Comparison of ENCODE assay signal across 19 cellular contexts in genomic region chr6:76555090-76555489, GRCh38.
"Had no signal": no experiment of that assay in that cellular context is flagged by ENCODE, and none has a peak within 500 bp of the region (broad histone marks: within the 10 kb centered on the region; RNA-seq: fewer than 3 reads in every experiment).

No MANE protein-coding gene starts in this region.

- H3K4me1 ChIP-seq: breast epithelium, gastroesophageal sphincter, right lobe of liver, tibial nerve had no signal

- H3K4me3 Mint-ChIP-seq: activated T-cell treated with anti-CD3 and anti-CD28 coated beads, Interleukin-2, amount 50 U/mL, for 72 hours; nephron had no signal

- H3K27ac ChIP-seq: breast epithelium, gastroesophageal sphincter, right lobe of liver, tibial nerve had no signal

- H3K27ac Mint-ChIP-seq: activated naive CD4-positive, alpha-beta T cell treated with anti-CD3 and anti-CD28 coated beads, Interleukin-2, amount 50 U/mL, for 72 hours; activated T-cell treated with anti-CD3 and anti-CD28 coated beads, Interleukin-2, amount 50 U/mL, for 72 hours; nephron had no signal

- ATAC-seq: activated naive CD4-positive, alpha-beta T cell treated with anti-CD3 and anti-CD28 coated beads, Interleukin-2, amount 50 U/mL, for 72 hours; activated T-cell treated with anti-CD3 and anti-CD28 coated beads, Interleukin-2, amount 50 U/mL, for 72 hours; gastroesophageal sphincter; left cardiac atrium; left ventricle myocardium superior; mucosa of descending colon; right lobe of liver had no signal

- H3K9me3 ChIP-seq: breast epithelium, gastroesophageal sphincter, mucosa of descending colon, right lobe of liver had no signal

- H3K4me3 ChIP-seq: breast epithelium, gastroesophageal sphincter, mucosa of descending colon, right lobe of liver, tibial nerve had no signal

- DNase-seq: activated CD4-positive, alpha-beta T cell treated with anti-CD3 and anti-CD28 coated beads for 4 hours; activated CD4-positive, alpha-beta T cell treated with anti-CD3 and anti-CD28 coated beads, Interleukin-2, amount 50 U/mL, for 4 hours; activated naive CD4-positive, alpha-beta T cell; activated T-cell treated with anti-CD3 and anti-CD28 coated beads for 4 hours; activated T-cell treated with anti-CD3 and anti-CD28 coated beads, Interleukin-2, amount 50 U/mL, for 72 hours; central memory CD4-positive, alpha-beta T cell; head of caudate nucleus; hippocampal formation; left cardiac atrium; left ventricle myocardium superior; mucosa of descending colon; right lobe of liver; stimulated activated CD4-positive, alpha-beta T cell treated with anti-CD3 and anti-CD28 coated beads, Interleukin-2, amount 100 ng/mL, for 48 hours; stimulated activated naive CD4-positive, alpha-beta T cell treated with Interleukin-2 at 50 U/mL for 16 hours had no signal

- H3K4me1 Mint-ChIP-seq: nephron had no signal

- H3K27me3 ChIP-seq: breast epithelium, gastroesophageal sphincter, right lobe of liver, tibial nerve had no signal

- H3K9me3 Mint-ChIP-seq: nephron had no signal

- H3K36me3 Mint-ChIP-seq: activated naive CD4-positive, alpha-beta T cell treated with anti-CD3 and anti-CD28 coated beads, Interleukin-2, amount 50 U/mL, for 72 hours had no signal

- H3K36me3 ChIP-seq: breast epithelium, gastroesophageal sphincter, right lobe of liver, tibial nerve had no signal
